Comparison of ENCODE assay signal across 2 cellular contexts in genomic region chr2:26345284-26345553, GRCh38.
TF ChIP-seq lines count a peak whose summit lies in the region.

No MANE protein-coding gene starts in this region.

TF ChIP-seq in A549, 52 proteins besides CTCF, POLR2A, EP300 and RAD21:
- no peak for TF ChIP-seq PHF8 (IDR thresholded peaks at IDR 0.05; ENCODE audit: borderline replicate concordance, low read depth)
- 0 out of 2 replicates have a peak, but pooled peaks have one; percentile 1 for TF ChIP-seq ESRRA (IDR thresholded peaks at IDR 0.05; ENCODE audit: borderline replicate concordance, low read length)
TF ChIP-seq in A549: peak in this region for 1.

TF ChIP-seq in GM12878, 131 proteins besides CTCF, POLR2A, EP300 and RAD21:
- TF ChIP-seq ZNF217 (IDR thresholded peaks at IDR 0.05) = no peak
